9 cellular contexts compared by ENCODE assay signal in the genomic region with DNA sequence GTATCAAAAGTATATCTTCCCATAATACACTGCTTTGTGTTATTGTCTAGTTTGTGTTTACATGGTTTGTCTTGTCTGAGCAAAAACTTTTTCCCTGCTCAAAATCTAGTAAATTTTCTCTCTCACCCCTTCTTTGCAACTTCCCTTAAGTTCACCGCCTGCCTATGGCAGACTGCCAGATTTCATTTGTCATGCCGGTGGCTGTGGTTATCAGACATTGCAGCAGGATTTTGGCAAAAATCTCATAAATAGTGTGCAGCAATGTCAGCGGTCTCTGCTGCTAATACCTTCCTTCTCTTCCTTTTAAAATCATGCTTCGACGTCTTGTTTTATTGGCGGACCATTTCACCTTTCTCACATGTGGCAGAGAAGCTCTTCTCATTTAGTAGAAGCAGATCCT. TPM values are rescaled to one million over a fixed set of nuclear protein-coding genes. Genes with fewer than 3 reads are reported as not detected.
DNase-seq lines count a peak whose midpoint lies in the region; ATAC-seq and TF ChIP-seq lines count a peak whose summit lies in the region.
"Had no signal": no experiment of that assay in that cellular context is flagged by ENCODE, and none has a peak within 500 bp of the region (broad histone marks: within the 10 kb centered on the region; RNA-seq: fewer than 3 reads in every experiment).

No MANE protein-coding gene starts in this region.

- H3K27ac Mint-ChIP-seq in glutamatergic neuron (ENCODE audit: unreplicated experiment), result no peak overlapping the region

- H3K4me1 Mint-ChIP-seq in glutamatergic neuron (ENCODE audit: low read depth, unreplicated experiment), result no peaks in the 10 kb centered on the region

- H4K20me1 ChIP-seq in BLaER1 treated with 17β-estradiol and CSF1 and Interleukin-3, amounts not matched to agents 10 nM and 100 nM, result no peaks in the 10 kb centered on the region

- peaks cover 13 to 29% (median 21%) of the 10 kb centered on the region in 10 experiments for H3K4me1 ChIP-seq in BLaER1 treated with 17β-estradiol and CSF1 and Interleukin-3, amounts not matched to agents 10 nM and 100 nM

- H3K27me3 ChIP-seq in BLaER1 treated with 17β-estradiol and CSF1 and Interleukin-3, amounts not matched to agents 10 nM and 100 nM, result no peaks in the 10 kb centered on the region

- H3K9me3 ChIP-seq in BLaER1 treated with 17β-estradiol and CSF1 and Interleukin-3, amounts not matched to agents 10 nM and 100 nM (replicated peaks in 1 of 11), result no peaks in the 10 kb centered on the region

- ATAC-seq in HG02870 (IDR thresholded peaks at IDR 0.05; ENCODE audit: unreplicated experiment), result no peak

- H3K9me3 Mint-ChIP-seq in glutamatergic neuron (ENCODE audit: unreplicated experiment), result no peaks in the 10 kb centered on the region

- no peak overlapping the region for H3K4me3 ChIP-seq in BLaER1 treated with 17β-estradiol and CSF1 and Interleukin-3, amounts not matched to agents 10 nM and 100 nM

- peaks cover 1% of the 10 kb centered on the region for H3K27me3 Mint-ChIP-seq in glutamatergic neuron (ENCODE audit: unreplicated experiment)

- no peak for TF ChIP-seq CTCF in glutamatergic neuron (IDR thresholded peaks at IDR 0.05; ENCODE audit: partially characterized antibody, unreplicated experiment)

- H3K4me3 Mint-ChIP-seq in glutamatergic neuron (ENCODE audit: unreplicated experiment), result no peak overlapping the region

- DNase-seq in LHCN-M2 (ENCODE audit: low read depth) (peak; percentile 92), astrocyte of the hippocampus (ENCODE audit: low read depth, low spot score) (peak; percentile 93), lung microvascular endothelial cell (ENCODE audit: low read depth in 2 of 2) (peak; percentile 87 to 88), glutamatergic neuron (no peak), NCI-H1092 treated with DMSO at 0.1 percent for 48 hours (lab: John Stamatoyannopoulos, UW) (no peak), SW 1271 (lab: John Stamatoyannopoulos, UW) (no peak)

- H3K4me2 ChIP-seq in BLaER1 treated with 17β-estradiol and CSF1 and Interleukin-3, amounts not matched to agents 10 nM and 100 nM, result peak overlapping the region; percentile 18 to 74 (median 52)

- H3K9ac ChIP-seq in BLaER1 treated with 17β-estradiol and CSF1 and Interleukin-3, amounts not matched to agents 10 nM and 100 nM, result 0 out of 22 replicates have a peak overlapping the region, but pooled peaks of 1 of the 11 experiments have one; percentile 8

- H3K36me3 ChIP-seq in BLaER1 treated with 17β-estradiol and CSF1 and Interleukin-3, amounts not matched to agents 10 nM and 100 nM, result no peaks in the 10 kb centered on the region

- no peaks in the 10 kb centered on the region for H3K36me3 Mint-ChIP-seq in glutamatergic neuron (ENCODE audit: unreplicated experiment)

- H3K27ac ChIP-seq in BLaER1 treated with 17β-estradiol and CSF1 and Interleukin-3, amounts not matched to agents 10 nM and 100 nM, result peak overlapping the region in 2 of 11 experiments; percentile 26 to 41; a peak in 4 of 22 replicates
- H3K27ac ChIP-seq: VCaP had no signal

RNA-seq across cellular contexts. Expression of a gene that starts 45.6 kb away (rescaled TPM):
- 0.06 and 0.40 TPM in 2 replicates for total RNA-seq in LHCN-M2 (2014; rRNA removed)
- polyA plus RNA-seq in LHCN-M2 (2012), result 0.96 TPM
- total RNA-seq in lung microvascular endothelial cell, result 0.22 TPM in 1 of 2 replicates, not detected in the other
- total RNA-seq in glutamatergic neuron (ENCODE audit: unreplicated experiment), result 12.5 TPM

Comparison
In these comparisons a context has a peak if more than half of its experiments do, and no peak if none do; other contexts are left out.
1. DNase-seq: peak in LHCN-M2 (single experiment), astrocyte of the hippocampus (single experiment) and lung microvascular endothelial cell (2 of 2); none in glutamatergic neuron (single experiment), NCI-H1092 treated with DMSO at 0.1 percent for 48 hours (single experiment) and SW 1271 (0 of 2).